ENCODE assay signal across 13 cellular contexts in genomic region chr1:24103465-24103864, GRCh38. TPM values are rescaled to one million over a fixed set of nuclear protein-coding genes. Genes with fewer than 3 reads are reported as not detected.
A peak's percentile ranks its signal among the peaks of the same experiment; 100 is the strongest.
DNase-seq lines count a peak whose midpoint lies in the region; ATAC-seq, FAIRE-seq and TF ChIP-seq lines count a peak whose summit lies in the region.
"Not testable (repeated sequence)": the region's sequence is repeated elsewhere in the genome, so short reads cannot be mapped to it uniquely, and the experiment has no call there.
"Had no signal": no experiment of that assay in that cellular context is flagged by ENCODE, and none has a peak within 500 bp of the region (broad histone marks: within the 10 kb centered on the region; RNA-seq: fewer than 3 reads in every experiment).

No MANE protein-coding gene starts in this region.

- POLR2A ChIA-PET in HCT116 (lab: Charles Lee); HepG2 (lab: Yijun Ruan, JAX): not testable (repeated sequence)
- POLR2A ChIA-PET in K562 (lab: Yijun Ruan, JAX), result interaction anchor here (0.6 kb wide), 1 partner anchor 13 kb away, joined by 3 read pairs; no protein-coding TSS in a partner anchor

- BruUV-seq in HCT116 (replicated peaks; lab: Mats Ljungman, UMichigan) (TSS peak; percentile 33), HepG2 (replicated peaks; lab: Mats Ljungman, UMichigan) (TSS peak; percentile 19)
- BruUV-seq in K562 (replicated peaks; lab: Mats Ljungman, UMichigan), result not testable (repeated sequence)

- peak overlapping the region; percentile 31 for H3K27ac Mint-ChIP-seq in endodermal cell
- peak overlapping the region; percentile 91 for H3K27ac Mint-ChIP-seq in nephron progenitor cell

- H3K36me3 ChIP-seq in BLaER1; HCT116 (ENCODE audit: control insufficient read depth in 1 of 2, insufficient read depth in 2 of 2, low read length in 2 of 2); K562 (ENCODE audit: control insufficient read depth, insufficient read depth, low read length); endodermal cell (ENCODE audit: control insufficient read depth, insufficient read depth, low read length); HepG2 (replicated peaks in 1 of 2; ENCODE audit: control insufficient read depth in 1 of 2, insufficient read depth in 2 of 2, low read length in 2 of 2): not testable (repeated sequence)
- H3K36me3 ChIP-seq in left ventricle myocardium inferior, result peaks cover 37% of the 10 kb centered on the region

- H3K79me2 ChIP-seq in HCT116 (ENCODE audit: insufficient read depth, low read length); K562 (ENCODE audit: control insufficient read depth, insufficient read depth, low read length); HepG2 (ENCODE audit: insufficient read depth, low read length): not testable (repeated sequence)

- H2AFZ ChIP-seq in HCT116 (ENCODE audit: low read depth, low read length, poor library complexity, severe bottlenecking); K562 (ENCODE audit: low read depth, low read length); HepG2 (ENCODE audit: low read length): not testable (repeated sequence)

- in situ Hi-C loops in K562 (cut with MboI); HepG2 (cut with HindIII; ENCODE audit: extremely low pct_ligation_motif_present, low pct_unique_long_range_greater_than_20kb): not testable (repeated sequence)

- DNase-seq in HCT116 (ENCODE audit: low read depth, low spot score); K562 (ENCODE audit: extremely low read depth in 1 of 4, low spot score in 3 of 4); endodermal cell; left ventricle myocardium inferior; HepG2 (ENCODE audit: low spot score); nephron progenitor cell: not testable (repeated sequence)
- peak; percentile 33 for DNase-seq in renal cortical epithelial cell (ENCODE audit: low read depth)

- not testable (repeated sequence) for H3K9me2 ChIP-seq in HCT116 (ENCODE audit: insufficient read depth)

- 0 out of 2 replicates have a peak overlapping the region, but pooled peaks have one; percentile 12 for H3K9ac ChIP-seq in BLaER1
- not testable (repeated sequence) for H3K9ac ChIP-seq in HCT116 (ENCODE audit: low read length); K562 (ENCODE audit: insufficient read depth in 1 of 2, low read depth in 2 of 2, low read length in 2 of 2); endodermal cell (ENCODE audit: extremely low read depth, low read length, poor library complexity, severe bottlenecking); HepG2 (ENCODE audit: insufficient read depth, low read depth, low read length)

- not testable (repeated sequence) for ATAC-seq in HCT116, K562, HepG2

- H3K27me3 Mint-ChIP-seq in endodermal cell (ENCODE audit: insufficient read depth); nephron progenitor cell (ENCODE audit: low read depth, poor library complexity): not testable (repeated sequence)

- H3K4me3 ChIP-seq in BLaER1; HCT116 (replicated peaks in 1 of 2; ENCODE audit: low read depth in 1 of 2, low read length in 2 of 2); K562; endodermal cell (ENCODE audit: low read length); left ventricle myocardium inferior; HepG2 (replicated peaks in 1 of 3; ENCODE audit: insufficient read depth in 1 of 3, low read depth in 2 of 3, low read length in 3 of 3): not testable (repeated sequence)

- CTCF ChIA-PET in HCT116 (lab: Charles Lee), result interaction anchor here (1.5 kb wide), 1 partner anchor 32 kb away, joined by 3 read pairs; no protein-coding TSS in a partner anchor
- CTCF ChIA-PET in K562 (lab: Yijun Ruan, JAX; ENCODE audit: low intra/inter-chr PET ratio); HepG2 (lab: Yijun Ruan, JAX; ENCODE audit: low intra/inter-chr PET ratio, low total read pairs): not testable (repeated sequence)

- FAIRE-seq in K562 (lab: Jason Lieb, UNC); HepG2 (lab: Jason Lieb, UNC): not testable (repeated sequence)

- RAD21 ChIA-PET in HCT116 (lab: Charles Lee; ENCODE audit: low non-redundant PET in 1 of 2, low total read pairs in 2 of 2, uncharacterized antibody in 2 of 2, unreplicated experiment in 2 of 2), result not testable (repeated sequence)

- peaks cover 20% of the 10 kb centered on the region for H3K4me1 Mint-ChIP-seq in endodermal cell
- H3K4me1 Mint-ChIP-seq in nephron progenitor cell, result peaks cover 59% of the 10 kb centered on the region

- not testable (repeated sequence) for H3K9me3 ChIP-seq in BLaER1; HCT116 (ENCODE audit: control insufficient read depth in 1 of 2, insufficient read depth in 1 of 2, low read depth in 1 of 2, low read length in 2 of 2); K562 (replicated peaks; ENCODE audit: control insufficient read depth, insufficient read depth, low read depth, low read length); endodermal cell (ENCODE audit: control insufficient read depth, low read length); left ventricle myocardium inferior (replicated peaks); HepG2 (ENCODE audit: low read length)

- H3K4me2 ChIP-seq in BLaER1, result peak overlapping the region; percentile 47
- not testable (repeated sequence) for H3K4me2 ChIP-seq in HCT116 (ENCODE audit: low read length); K562 (ENCODE audit: insufficient read depth, low read length); HepG2 (ENCODE audit: low read depth, low read length)

- not testable (repeated sequence) for H3K36me3 Mint-ChIP-seq in endodermal cell (ENCODE audit: low read depth); nephron progenitor cell (ENCODE audit: low read depth)

- not testable (repeated sequence) for TF ChIP-seq CTCF in HCT116 (IDR thresholded peaks at IDR 0.05 in 2 of 3, conservative IDR thresholded peaks at IDR 0.05 in 1 of 3; ENCODE audit: borderline replicate concordance in 1 of 3, insufficient read depth in 1 of 3, low read depth in 2 of 3, low read length in 2 of 3); K562 (IDR thresholded peaks at IDR 0.05 in 2 of 3, conservative IDR thresholded peaks at IDR 0.05 in 1 of 3; ENCODE audit: insufficient read depth in 2 of 3, low read depth in 1 of 3, low read length in 3 of 3); endodermal cell (conservative IDR thresholded peaks at IDR 0.05); left ventricle myocardium inferior (IDR thresholded peaks at IDR 0.05; ENCODE audit: borderline replicate concordance); HepG2 (CRISPR knock-in tag; IDR thresholded peaks at IDR 0.05); nephron progenitor cell (IDR thresholded peaks at IDR 0.05)

- intact Hi-C loops in HCT116 (cut with micrococcal nuclease); K562 (cut with micrococcal nuclease); left ventricle myocardium inferior (cut with micrococcal nuclease); HepG2 (cut with micrococcal nuclease; ENCODE audit: unreplicated experiment): not testable (repeated sequence)

- TF ChIP-seq POLR2A in HCT116 (IDR thresholded peaks at IDR 0.05; ENCODE audit: borderline replicate concordance, extremely low read depth, insufficient read depth, insufficient read length); K562 (conservative IDR thresholded peaks at IDR 0.05); HepG2 (IDR thresholded peaks at IDR 0.05; ENCODE audit: insufficient read depth in 1 of 2, low read depth in 2 of 2, low read length in 2 of 2): not testable (repeated sequence)

- not testable (repeated sequence) for TF ChIP-seq EP300 in K562 (IDR thresholded peaks at IDR 0.05; ENCODE audit: low read length); HepG2 (IDR thresholded peaks at IDR 0.05; ENCODE audit: low read depth in 2 of 2, low read length in 2 of 2); HepG2 (CRISPR knock-in tag; IDR thresholded peaks at IDR 0.05; ENCODE audit: borderline replicate concordance)

- not testable (repeated sequence) for H3K4me3 Mint-ChIP-seq in endodermal cell, nephron progenitor cell

- H3K27ac ChIP-seq in BLaER1, result peak overlapping the region; percentile 37; the same call in 1 of the 2 replicates
- H3K27ac ChIP-seq in HCT116 (ENCODE audit: low read depth, low read length); K562 (ENCODE audit: extremely low read depth, low read depth, low read length); endodermal cell (ENCODE audit: low read depth, low read length); HepG2 (ENCODE audit: extremely low read length, insufficient read depth, low read length): not testable (repeated sequence)
- peak overlapping the region; percentile 96 for H3K27ac ChIP-seq in left ventricle myocardium inferior (replicated peaks)

- H3K9me3 Mint-ChIP-seq in endodermal cell, nephron progenitor cell: not testable (repeated sequence)

- not testable (repeated sequence) for H3K27me3 ChIP-seq in BLaER1; HCT116 (ENCODE audit: insufficient read depth, low read length); endodermal cell (ENCODE audit: control insufficient read depth, insufficient read depth, low read length, poor library complexity, severe bottlenecking); left ventricle myocardium inferior (ENCODE audit: low read depth); HepG2 (ENCODE audit: control insufficient read depth in 1 of 2, insufficient read depth in 2 of 2, low read length in 2 of 2)
- peaks cover 25 to 66% of the 10 kb centered on the region in 2 experiments; a peak in 4 of 5 replicates for H3K27me3 ChIP-seq in K562 (ENCODE audit: control insufficient read depth in 2 of 2, insufficient read depth in 2 of 2, low read length in 2 of 2)

- H4K20me1 ChIP-seq in BLaER1; HCT116 (ENCODE audit: insufficient read depth); K562 (replicated peaks; ENCODE audit: control insufficient read depth, insufficient read depth, low read length); HepG2 (ENCODE audit: insufficient read depth, low read length): not testable (repeated sequence)

- H3K9me1 ChIP-seq in K562 (ENCODE audit: control insufficient read depth, insufficient read depth, low read length), result not testable (repeated sequence)

- 1% methylated on average over 4 of the region's 4 CpGs for WGBS in K562 (ENCODE audit: insufficient coverage, low coverage, missing lambda C conversion rate)
- 80 to 83% methylated on average over 4 of the region's 4 CpGs for WGBS in endodermal cell (ENCODE audit: insufficient coverage in 1 of 2, insufficient read length in 1 of 2), 2 experiments
- whole genome bisulfite sequencing in HepG2 (ENCODE audit: low lambda C conversion rate), result 86% methylated on average over 4 of the region's 4 CpGs

- TF ChIP-seq RAD21 in HCT116 (IDR thresholded peaks at IDR 0.05; ENCODE audit: low read depth); K562 (CRISPR knock-in tag; conservative IDR thresholded peaks at IDR 0.05 in 1 of 2, IDR thresholded peaks at IDR 0.05 in 1 of 2); HepG2 (CRISPR knock-in tag; IDR thresholded peaks at IDR 0.05): not testable (repeated sequence)

- H3K4me1 ChIP-seq in BLaER1 (peaks cover 69% of the 10 kb centered on the region), HCT116 (ENCODE audit: control insufficient read depth in 1 of 2, insufficient read depth in 2 of 2, low read length in 2 of 2) (peaks cover 9 to 25% of the 10 kb centered on the region in 2 experiments), K562 (replicated peaks in 1 of 2; ENCODE audit: control insufficient read depth in 2 of 2, insufficient read depth in 2 of 2, low read length in 2 of 2) (peaks cover 2 to 28% of the 10 kb centered on the region in 2 experiments; a peak in 4 of 5 replicates), left ventricle myocardium inferior (peaks cover 95% of the 10 kb centered on the region), HepG2 (ENCODE audit: insufficient read depth, low read length) (peaks cover 73% of the 10 kb centered on the region)
- not testable (repeated sequence) for H3K4me1 ChIP-seq in endodermal cell (ENCODE audit: control insufficient read depth, insufficient read depth, low read length)

RNA-seq across cellular contexts. Expression of gene MYOM3, which starts 8.5 kb away (rescaled TPM):
- total RNA-seq in HCT116 (2021; ENCODE audit: unreplicated experiment), result 7.9 TPM
- polyA plus RNA-seq in HCT116 (2012), result 3.8 and 4.7 TPM in 2 replicates
- 0.09 TPM in 1 of 2 replicates, not detected in the other for total RNA-seq in K562 (2011; cell fraction: chromatin; rRNA removed; ENCODE audit: low replicate concordance)
- total RNA-seq in K562 (2011; cell fraction: nucleolus; rRNA removed), result not detected in 2 replicates
- total RNA-seq in K562 (2011; cell fraction: nucleoplasm; rRNA removed), result not detected in 2 replicates
- total RNA-seq in K562 (2014; rRNA removed), result not detected in 2 replicates
- total RNA-seq in K562 (2014; rRNA removed; fragmentation: Illumina TruSeq; extraction: Trizol), result not detected in 2 replicates
- total RNA-seq in K562 (2015; rRNA removed; fragmentation: Illumina TruSeq; extraction: Trizol), result not detected in 2 replicates
- total RNA-seq in K562 (2021), result not detected in 2 replicates
- polyA plus RNA-seq in K562 (2011; rRNA removed), result 0.01 TPM in 1 of 2 replicates, not detected in the other
- polyA plus RNA-seq in K562 (2011; cell fraction: cytosol; rRNA removed), result not detected in 2 replicates
- polyA plus RNA-seq in K562 (2011; cell fraction: nucleus; rRNA removed), result 0.03 and 0.06 TPM in 2 replicates
- polyA plus RNA-seq in K562 (2012), result 0.06 TPM in 1 of 2 replicates, not detected in the other
- polyA plus RNA-seq in K562 (2014; fragmentation: Illumina TruSeq; extraction: Trizol), result not detected in 2 replicates
- not detected for polyA plus RNA-seq in K562 (2014; fragmentation: Nextera tagmentation; extraction: Ambion mirVana)
- not detected in 2 replicates for polyA plus RNA-seq in K562 (2014; rRNA removed)
- polyA minus RNA-seq in K562 (2011; rRNA and poly(A)+ RNA removed), result 0.11 TPM in 1 of 2 replicates, not detected in the other
- polyA minus RNA-seq in K562 (2011; cell fraction: cytosol; rRNA and poly(A)+ RNA removed), result not detected in 2 replicates
- polyA minus RNA-seq in K562 (2011; cell fraction: nucleus; rRNA and poly(A)+ RNA removed), result not detected in 2 replicates
- under 1 TPM; 0.11 to 0.15 TPM for total RNA-seq in endodermal cell
- polyA plus RNA-seq in endodermal cell (2013, experiment 1 of 2), result 0.14 TPM
- polyA plus RNA-seq in endodermal cell (2013, experiment 2 of 2), result 0.08 TPM
- total RNA-seq in left ventricle myocardium inferior, result 440 TPM
- total RNA-seq in HepG2 (2016; rRNA removed; fragmentation: Illumina TruSeq; extraction: Trizol), result 15.3 and 16.5 TPM in 2 replicates
- 4.1 and 5.6 TPM in 2 replicates for total RNA-seq in HepG2 (2016; cell fraction: cytosol; rRNA removed; fragmentation: Illumina TruSeq; extraction: Trizol; ENCODE audit: low read depth)
- total RNA-seq in HepG2 (2016; cell fraction: insoluble cytoplasmic fraction; rRNA removed; fragmentation: Illumina TruSeq; extraction: Trizol), result 13.4 and 15.6 TPM in 2 replicates
- 13.7 and 13.8 TPM in 2 replicates for total RNA-seq in HepG2 (2016; cell fraction: membrane; rRNA removed; fragmentation: Illumina TruSeq; extraction: Trizol)
- 8.9 and 12.1 TPM in 2 replicates for total RNA-seq in HepG2 (2016; cell fraction: nucleus; rRNA removed; fragmentation: Illumina TruSeq; extraction: Trizol)
- 5.8 and 7.9 TPM in 2 replicates for polyA plus RNA-seq in HepG2 (2011; rRNA removed)
- polyA plus RNA-seq in HepG2 (2011; cell fraction: cytosol; rRNA removed), result 5.4 and 6.0 TPM in 2 replicates
- 11.3 and 13.5 TPM in 2 replicates for polyA plus RNA-seq in HepG2 (2011; cell fraction: nucleus; rRNA removed)
- polyA plus RNA-seq in HepG2 (2012), result 16.0 TPM in 2 replicates
- 2.4 TPM in 2 replicates for polyA plus RNA-seq in HepG2 (2016; cell fraction: cytosol; fragmentation: Illumina TruSeq; extraction: Trizol; ENCODE audit: low read depth)
- 13.0 and 14.7 TPM in 2 replicates for polyA plus RNA-seq in HepG2 (2016; cell fraction: insoluble cytoplasmic fraction; fragmentation: Illumina TruSeq; extraction: Trizol; ENCODE audit: low read depth)
- polyA plus RNA-seq in HepG2 (2016; cell fraction: membrane; fragmentation: Illumina TruSeq; extraction: Trizol; ENCODE audit: low read depth), result 8.0 and 8.5 TPM in 2 replicates
- polyA plus RNA-seq in HepG2 (2016; cell fraction: nucleus; fragmentation: Illumina TruSeq; extraction: Trizol; ENCODE audit: insufficient read depth, low read depth), result 19.4 and 21.7 TPM in 2 replicates
- polyA minus RNA-seq in HepG2 (2011; rRNA and poly(A)+ RNA removed; ENCODE audit: low replicate concordance), result 0.14 and 8.4 TPM in 2 replicates
- polyA minus RNA-seq in HepG2 (2011; cell fraction: cytosol; rRNA and poly(A)+ RNA removed), result 3.6 and 4.5 TPM in 2 replicates
- 10.2 and 12.6 TPM in 2 replicates for polyA minus RNA-seq in HepG2 (2011; cell fraction: nucleus; rRNA and poly(A)+ RNA removed)
- total RNA-seq in renal cortical epithelial cell, result 1.5 and 9.0 TPM in 2 replicates
- total RNA-seq: A673; CD4-positive, CD25-positive, alpha-beta regulatory T cell; GM12878 had no signal
- polyA plus RNA-seq: BJ; CD4-positive, CD25-positive, alpha-beta regulatory T cell had no signal

RNA-seq across cellular contexts. Expression of gene IL22RA1, which starts 39.5 kb away (rescaled TPM):
- total RNA-seq in HCT116 (2021; ENCODE audit: unreplicated experiment), result 2.1 TPM
- polyA plus RNA-seq in HCT116 (2012), result 1.9 and 2.4 TPM in 2 replicates
- total RNA-seq in K562 (2011; cell fraction: chromatin; rRNA removed; ENCODE audit: low replicate concordance), result not detected in 2 replicates
- not detected in 2 replicates for total RNA-seq in K562 (2011; cell fraction: nucleolus; rRNA removed)
- not detected in 2 replicates for total RNA-seq in K562 (2011; cell fraction: nucleoplasm; rRNA removed)
- total RNA-seq in K562 (2014; rRNA removed), result not detected in 2 replicates
- not detected in 2 replicates for total RNA-seq in K562 (2014; rRNA removed; fragmentation: Illumina TruSeq; extraction: Trizol)
- total RNA-seq in K562 (2015; rRNA removed; fragmentation: Illumina TruSeq; extraction: Trizol), result not detected in 2 replicates
- total RNA-seq in K562 (2021), result 0.11 TPM in 1 of 2 replicates, not detected in the other
- not detected in 2 replicates for polyA plus RNA-seq in K562 (2011; rRNA removed)
- not detected in 2 replicates for polyA plus RNA-seq in K562 (2011; cell fraction: cytosol; rRNA removed)
- polyA plus RNA-seq in K562 (2011; cell fraction: nucleus; rRNA removed), result not detected in 2 replicates
- polyA plus RNA-seq in K562 (2012), result not detected in 2 replicates
- not detected in 2 replicates for polyA plus RNA-seq in K562 (2014; fragmentation: Illumina TruSeq; extraction: Trizol)
- polyA plus RNA-seq in K562 (2014; fragmentation: Nextera tagmentation; extraction: Ambion mirVana), result not detected
- not detected in 2 replicates for polyA plus RNA-seq in K562 (2014; rRNA removed)
- not detected in 2 replicates for polyA minus RNA-seq in K562 (2011; rRNA and poly(A)+ RNA removed)
- polyA minus RNA-seq in K562 (2011; cell fraction: cytosol; rRNA and poly(A)+ RNA removed), result not detected in 2 replicates
- not detected in 2 replicates for polyA minus RNA-seq in K562 (2011; cell fraction: nucleus; rRNA and poly(A)+ RNA removed)
- not detected for total RNA-seq in endodermal cell
- not detected for polyA plus RNA-seq in endodermal cell (2013, experiment 1 of 2)
- not detected for polyA plus RNA-seq in endodermal cell (2013, experiment 2 of 2)
- total RNA-seq in left ventricle myocardium inferior, result 0.14 TPM
- total RNA-seq in HepG2 (2016; rRNA removed; fragmentation: Illumina TruSeq; extraction: Trizol), result 2.1 and 4.4 TPM in 2 replicates
- total RNA-seq in HepG2 (2016; cell fraction: cytosol; rRNA removed; fragmentation: Illumina TruSeq; extraction: Trizol; ENCODE audit: low read depth), result 0.91 and 1.6 TPM in 2 replicates
- 1.5 and 4.4 TPM in 2 replicates for total RNA-seq in HepG2 (2016; cell fraction: insoluble cytoplasmic fraction; rRNA removed; fragmentation: Illumina TruSeq; extraction: Trizol)
- 3.0 and 3.1 TPM in 2 replicates for total RNA-seq in HepG2 (2016; cell fraction: membrane; rRNA removed; fragmentation: Illumina TruSeq; extraction: Trizol)
- total RNA-seq in HepG2 (2016; cell fraction: nucleus; rRNA removed; fragmentation: Illumina TruSeq; extraction: Trizol), result 4.5 and 6.1 TPM in 2 replicates
- 10.2 and 13.3 TPM in 2 replicates for polyA plus RNA-seq in HepG2 (2011; rRNA removed)
- 5.9 and 6.0 TPM in 2 replicates for polyA plus RNA-seq in HepG2 (2011; cell fraction: cytosol; rRNA removed)
- 13.5 and 13.6 TPM in 2 replicates for polyA plus RNA-seq in HepG2 (2011; cell fraction: nucleus; rRNA removed)
- polyA plus RNA-seq in HepG2 (2012), result 11.8 and 14.1 TPM in 2 replicates
- polyA plus RNA-seq in HepG2 (2016; cell fraction: cytosol; fragmentation: Illumina TruSeq; extraction: Trizol; ENCODE audit: low read depth), result 1.7 and 2.0 TPM in 2 replicates
- 2.8 and 3.9 TPM in 2 replicates for polyA plus RNA-seq in HepG2 (2016; cell fraction: insoluble cytoplasmic fraction; fragmentation: Illumina TruSeq; extraction: Trizol; ENCODE audit: low read depth)
- 2.4 and 3.0 TPM in 2 replicates for polyA plus RNA-seq in HepG2 (2016; cell fraction: membrane; fragmentation: Illumina TruSeq; extraction: Trizol; ENCODE audit: low read depth)
- 13.6 and 13.9 TPM in 2 replicates for polyA plus RNA-seq in HepG2 (2016; cell fraction: nucleus; fragmentation: Illumina TruSeq; extraction: Trizol; ENCODE audit: insufficient read depth, low read depth)
- 2.7 and 12.2 TPM in 2 replicates for polyA minus RNA-seq in HepG2 (2011; rRNA and poly(A)+ RNA removed; ENCODE audit: low replicate concordance)
- 4.0 and 5.3 TPM in 2 replicates for polyA minus RNA-seq in HepG2 (2011; cell fraction: cytosol; rRNA and poly(A)+ RNA removed)
- 4.2 and 4.5 TPM in 2 replicates for polyA minus RNA-seq in HepG2 (2011; cell fraction: nucleus; rRNA and poly(A)+ RNA removed)
- 0.05 TPM in 1 of 2 replicates, not detected in the other for total RNA-seq in renal cortical epithelial cell
- total RNA-seq: CD4-positive, CD25-positive, alpha-beta regulatory T cell; G401; GM12878 had no signal
- polyA plus RNA-seq: BJ; CD4-positive, CD25-positive, alpha-beta regulatory T cell; GM12878 had no signal

Comparison
In these comparisons a context has a peak if more than half of its experiments do, and no peak if none do; other contexts are left out.
1. RNA of gene MYOM3, which starts 8.5 kb away (total RNA-seq): 440 TPM in left ventricle myocardium inferior (single experiment); 4.1 to 16.5 TPM in HepG2, 7.9 TPM in HCT116 (single experiment), 1.5 to 9.0 TPM in renal cortical epithelial cell, 0.11 to 0.15 TPM in endodermal cell and 0.09 TPM in K562; every median in the first group is over 10 times any median in the second.